Comparison of ENCODE assay signal across 24 cellular contexts in the genomic region with DNA sequence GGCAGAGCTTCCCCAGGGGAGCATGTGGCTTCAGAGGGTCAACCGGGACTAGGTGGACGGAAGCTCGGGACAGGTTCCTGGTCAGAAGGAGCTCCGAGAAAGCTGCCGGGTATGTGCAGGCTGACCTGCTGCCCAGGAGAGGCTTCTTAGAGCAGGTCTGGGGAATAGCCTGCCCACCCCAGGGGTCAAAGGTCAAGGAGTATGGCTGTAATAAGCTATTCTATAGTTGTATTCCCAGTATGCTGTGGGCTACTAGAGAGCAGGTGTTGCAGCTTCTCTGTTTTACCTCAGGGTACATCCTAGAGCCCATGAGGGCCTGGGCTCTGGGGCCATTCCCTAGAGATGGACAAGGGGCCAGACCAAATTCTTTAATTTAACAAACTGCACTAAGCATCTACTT.
"Had no signal": no experiment of that assay in that cellular context is flagged by ENCODE, and none has a peak within 500 bp of the region (broad histone marks: within the 10 kb centered on the region; RNA-seq: fewer than 3 reads in every experiment).

No MANE protein-coding gene starts in this region.

- H3K4me3 Mint-ChIP-seq: activated CD4-positive, alpha-beta T cell treated with anti-CD3 and anti-CD28 coated beads, Interleukin-2, amount 10 ng/mL, durations not matched to agents 7 days and 5 days; activated CD8-positive, alpha-beta T cell treated with anti-CD3 and anti-CD28 coated beads for 36 hours; activated naive CD8-positive, alpha-beta T cell; activated T-cell treated with anti-CD3 and anti-CD28 coated beads, Interleukin-2, amount 50 U/mL, for 4 hours; activated T-helper 17 cell treated with anti-CD3 and anti-CD28 coated beads, Interleukin-2, amount 50 U/mL, for 72 hours had no signal

- H3K27ac Mint-ChIP-seq: activated CD8-positive, alpha-beta T cell treated with anti-CD3 and anti-CD28 coated beads for 36 hours; activated naive CD8-positive, alpha-beta T cell; activated T-helper 17 cell treated with anti-CD3 and anti-CD28 coated beads, Interleukin-2, amount 50 U/mL, for 72 hours had no signal

- H3K36me3 Mint-ChIP-seq: activated naive CD8-positive, alpha-beta T cell had no signal

- H3K9me3 Mint-ChIP-seq: activated CD4-positive, alpha-beta T cell treated with anti-CD3 and anti-CD28 coated beads, Interleukin-2, amount 10 ng/mL, durations not matched to agents 7 days and 5 days; activated CD8-positive, alpha-beta T cell treated with anti-CD3 and anti-CD28 coated beads for 36 hours; activated T-cell treated with anti-CD3 and anti-CD28 coated beads, Interleukin-2, amount 50 U/mL, for 4 hours; activated T-helper 17 cell treated with anti-CD3 and anti-CD28 coated beads, Interleukin-2, amount 50 U/mL, for 72 hours had no signal

- H3K27me3 Mint-ChIP-seq: activated CD4-positive, alpha-beta T cell treated with anti-CD3 and anti-CD28 coated beads, Interleukin-2, amount 10 ng/mL, durations not matched to agents 7 days and 5 days; activated CD8-positive, alpha-beta T cell treated with anti-CD3 and anti-CD28 coated beads for 36 hours; activated naive CD8-positive, alpha-beta T cell; activated T-helper 17 cell treated with anti-CD3 and anti-CD28 coated beads, Interleukin-2, amount 50 U/mL, for 72 hours had no signal

- DNase-seq: activated CD4-positive, alpha-beta T cell treated with anti-CD3 and anti-CD28 coated beads for 1 hour; activated CD4-positive, alpha-beta T cell treated with anti-CD3 and anti-CD28 coated beads for 4 hours; activated CD4-positive, alpha-beta T cell treated with anti-CD3 and anti-CD28 coated beads, Interleukin-2, amount 10 ng/mL, durations not matched to agents 7 days and 5 days; activated CD4-positive, alpha-beta T cell treated with anti-CD3 and anti-CD28 coated beads, Interleukin-2, amount 50 U/mL, for 48 hours; activated CD8-positive, alpha-beta memory T cell treated with anti-CD3 and anti-CD28 coated beads for 24 hours; activated CD8-positive, alpha-beta T cell treated with anti-CD3 and anti-CD28 coated beads for 36 hours; activated effector memory CD4-positive, alpha-beta T cell treated with Interleukin-2 at 50 U/mL for 16 hours; activated gamma-delta T cell treated with Interleukin-2 at 50 U/mL for 16 hours; activated naive CD4-positive, alpha-beta T cell treated with anti-CD3 and anti-CD28 coated beads, Interleukin-2, amount 50 U/mL, for 16 hours; activated naive CD4-positive, alpha-beta T cell treated with Interleukin-2 at 50 U/mL for 16 hours; activated T-cell treated with anti-CD3 and anti-CD28 coated beads, Interleukin-2, amount 50 U/mL, for 4 hours; adrenal gland; amygdala; aorta; body of pancreas; caudate nucleus; cortex of kidney; effector CD8-positive, alpha-beta T cell; foreskin fibroblast; heart left ventricle; T-helper 2 cell had no signal

- H3K4me1 Mint-ChIP-seq: activated T-helper 17 cell treated with anti-CD3 and anti-CD28 coated beads, Interleukin-2, amount 50 U/mL, for 72 hours had no signal

- ATAC-seq: activated CD8-positive, alpha-beta T cell treated with anti-CD3 and anti-CD28 coated beads for 36 hours; activated T-cell treated with anti-CD3 and anti-CD28 coated beads, Interleukin-2, amount 50 U/mL, for 4 hours; activated T-helper 17 cell treated with anti-CD3 and anti-CD28 coated beads, Interleukin-2, amount 50 U/mL, for 72 hours; body of pancreas; esophagus mucosa; heart left ventricle had no signal
